9 cellular contexts compared by ENCODE assay signal in the genomic region with DNA sequence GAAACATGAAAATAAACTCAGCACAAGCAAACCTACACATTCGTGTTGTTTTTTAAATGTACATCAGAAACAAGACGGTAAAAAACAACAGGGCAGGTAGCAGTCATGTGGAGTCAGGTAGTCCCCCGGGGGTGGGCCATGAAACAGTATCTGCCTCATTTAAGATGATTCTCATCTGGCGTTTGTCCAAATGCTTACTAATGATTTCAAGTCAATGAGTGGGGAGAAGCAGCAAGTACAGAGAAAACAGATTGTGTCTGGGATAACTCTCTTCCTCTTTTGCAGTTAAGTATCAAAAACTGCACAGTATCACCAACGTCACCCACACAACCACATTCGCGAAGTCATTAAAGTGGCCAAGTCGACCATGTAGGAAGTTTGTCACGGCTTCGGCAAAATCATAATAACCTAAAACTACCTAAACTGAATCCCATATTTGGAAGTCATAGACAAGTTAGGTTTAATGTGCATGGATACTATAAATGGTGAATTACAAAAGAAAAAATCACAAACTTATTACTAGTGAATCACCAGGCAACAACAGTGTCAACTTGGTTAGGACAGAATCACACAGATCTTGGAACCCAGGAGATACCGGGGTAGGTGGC. TPM values are rescaled to one million over a fixed set of nuclear protein-coding genes. Genes with fewer than 3 reads are reported as not detected.
DNase-seq lines count a peak whose midpoint lies in the region; ATAC-seq and TF ChIP-seq lines count a peak whose summit lies in the region.
"Had no signal": no experiment of that assay in that cellular context is flagged by ENCODE, and none has a peak within 500 bp of the region (broad histone marks: within the 10 kb centered on the region; RNA-seq: fewer than 3 reads in every experiment).

No MANE protein-coding gene starts in this region.

- intact Hi-C loops in CD4-positive, alpha-beta memory T cell (cut with micrococcal nuclease) = loop anchor here (2.0 to 10.0 kb wide), 5 partner anchors 38 to 775 kb away; partner anchors contain the start of genes LDAH and MATN3

- no peaks in the 10 kb centered on the region for H3K9me3 ChIP-seq in CD4-positive, alpha-beta memory T cell (ENCODE audit: control insufficient read depth in 1 of 2, low read length in 2 of 2)
- H3K9me3 ChIP-seq in SJCRH30 (replicated peaks) (no peaks in the 10 kb centered on the region), mucosa of rectum (ENCODE audit: control insufficient read depth in 2 of 2, low read length in 2 of 2) (no peaks in the 10 kb centered on the region)

- peaks cover 23 to 37% (median 26%) of the 10 kb centered on the region in 4 donors for H3K4me1 Mint-ChIP-seq in CD4-positive, alpha-beta memory T cell
- H3K4me1 Mint-ChIP-seq in mesothelial cell of epicardium = peaks cover 31% of the 10 kb centered on the region

- peaks cover 35% of the 10 kb centered on the region for H3K4me1 ChIP-seq in CD4-positive, alpha-beta memory T cell (ENCODE audit: insufficient read depth, low read length)
- H3K4me1 ChIP-seq in SJCRH30 (peaks cover 7% of the 10 kb centered on the region), mucosa of rectum (ENCODE audit: control insufficient read depth in 2 of 2, insufficient read depth in 2 of 2, low read length in 2 of 2) (peaks cover 20 to 23% of the 10 kb centered on the region in 2 donors)

- POLR2A ChIA-PET in CD4-positive, alpha-beta memory T cell (lab: Charles Lee; ENCODE audit: partially characterized antibody) = interaction anchor here (2.5 to 3.1 kb wide), 2 partner anchors 60 to 150 kb away, joined by 17 to 19 read pairs; partner anchors contain the start of genes TTC32 and WDR35

- no peaks in the 10 kb centered on the region for H3K36me3 ChIP-seq in CD4-positive, alpha-beta memory T cell (ENCODE audit: insufficient read depth, low read length)
- H3K36me3 ChIP-seq in SJCRH30 (peaks cover 3% of the 10 kb centered on the region; the same call in 1 of the 2 replicates), mucosa of rectum (ENCODE audit: control insufficient read depth in 2 of 2, insufficient read depth in 2 of 2, low read length in 2 of 2) (no peaks in the 10 kb centered on the region)

- no peak overlapping the region for H3K27ac Mint-ChIP-seq in CD4-positive, alpha-beta memory T cell
- H3K27ac Mint-ChIP-seq in mesothelial cell of epicardium = no peak overlapping the region

- peaks cover 4 to 8% of the 10 kb centered on the region in 2 donors for H3K27me3 Mint-ChIP-seq in CD4-positive, alpha-beta memory T cell
- no peaks in the 10 kb centered on the region for H3K27me3 Mint-ChIP-seq in mesothelial cell of epicardium (ENCODE audit: low read depth)

- no peaks in the 10 kb centered on the region for H3K27me3 ChIP-seq in CD4-positive, alpha-beta memory T cell (ENCODE audit: insufficient read depth, low read length)
- no peaks in the 10 kb centered on the region for H3K27me3 ChIP-seq in SJCRH30
- no peaks in the 10 kb centered on the region for H3K27me3 ChIP-seq in mucosa of rectum (ENCODE audit: control insufficient read depth in 2 of 2, insufficient read depth in 2 of 2, low read length in 2 of 2)

- CTCF ChIA-PET in CD4-positive, alpha-beta memory T cell (lab: Charles Lee; ENCODE audit: partially characterized antibody) = interaction anchor here (1.5 to 4.5 kb wide), 2 partner anchors 34 to 148 kb away, joined by 3 to 19 read pairs; no protein-coding TSS in a partner anchor

- no peak for TF ChIP-seq CTCF in mesothelial cell of epicardium (IDR thresholded peaks at IDR 0.05; ENCODE audit: unreplicated experiment)

- H3K36me3 Mint-ChIP-seq in CD4-positive, alpha-beta memory T cell = peaks cover 0 to 8% of the 10 kb centered on the region in 2 donors
- no peaks in the 10 kb centered on the region for H3K36me3 Mint-ChIP-seq in mesothelial cell of epicardium

- peak overlapping the region; percentile 76 to 90 for H3K4me3 ChIP-seq in CD4-positive, alpha-beta memory T cell (ENCODE audit: low read length in 2 of 2)
- H3K4me3 ChIP-seq in SJCRH30 (peak overlapping the region; percentile 70), mucosa of rectum (ENCODE audit: low read length in 2 of 2) (peak overlapping the region; percentile 87 to 99)

- H3K9ac ChIP-seq in mucosa of rectum (ENCODE audit: low read depth in 1 of 2, low read length in 2 of 2) = peak overlapping the region; percentile 95 to 96

- ATAC-seq in GM19351 (IDR thresholded peaks at IDR 0.05; ENCODE audit: unreplicated experiment) (peak; percentile 36), HG03457 (IDR thresholded peaks at IDR 0.05; ENCODE audit: unreplicated experiment) (no peak)

- H3K4me3 Mint-ChIP-seq in CD4-positive, alpha-beta memory T cell = no peak overlapping the region
- no peak overlapping the region for H3K4me3 Mint-ChIP-seq in mesothelial cell of epicardium

- no peaks in the 10 kb centered on the region for H3K9me3 Mint-ChIP-seq in CD4-positive, alpha-beta memory T cell
- no peaks in the 10 kb centered on the region for H3K9me3 Mint-ChIP-seq in mesothelial cell of epicardium

- peak; percentile 56 to 81 (median 61) for DNase-seq in CD4-positive, alpha-beta memory T cell
- DNase-seq in Kasumi-1 (lab: John Stamatoyannopoulos, UW) (peak; percentile 78 to 84), SJCRH30 (peak in 1 of 2 experiments; percentile 51), mesothelial cell of epicardium (ENCODE audit: low spot score in 2 of 2, unreplicated experiment in 2 of 2) (no peak)

- peak overlapping the region; percentile 94 for H3K27ac ChIP-seq in CD4-positive, alpha-beta memory T cell (ENCODE audit: low read depth, low read length)
- H3K27ac ChIP-seq in SJCRH30 = peak overlapping the region; percentile 91; the same call in 1 of the 2 replicates
- H3K27ac ChIP-seq in cingulate gyrus (ENCODE audit: low read depth, low read length) = peak overlapping the region; percentile 100
- H3K27ac ChIP-seq in mucosa of rectum (ENCODE audit: low read depth in 2 of 2, low read length in 2 of 2) = peak overlapping the region; percentile 99 to 100

RNA-seq across cellular contexts. Expression of gene LAPTM4A, which starts 1.2 kb away (rescaled TPM):
- total RNA-seq in CD4-positive, alpha-beta memory T cell = 10 to 100 TPM; 47.4 to 50.8 TPM
- polyA plus RNA-seq in CD4-positive, alpha-beta memory T cell = 100 to 1,000 TPM; 101 to 150 TPM
- total RNA-seq in SJCRH30 (2014; rRNA removed; shearing (Covaris generic)) = 121 and 133 TPM in 2 replicates
- total RNA-seq in mesothelial cell of epicardium = 211 to 217 TPM (median 216 TPM) in 3 replicates

RNA-seq across cellular contexts. Expression of gene MATN3, which starts 37.7 kb away (rescaled TPM):
- not detected for total RNA-seq in CD4-positive, alpha-beta memory T cell
- not detected for polyA plus RNA-seq in CD4-positive, alpha-beta memory T cell
- 0.15 and 0.40 TPM in 2 replicates for total RNA-seq in SJCRH30 (2014; rRNA removed; shearing (Covaris generic))
- total RNA-seq in mesothelial cell of epicardium = 1.6 to 2.7 TPM (median 2.1 TPM) in 3 replicates
- total RNA-seq: T-helper 2 cell treated with Interferon-gamma antibody and Interleukin-4, amounts not matched to agents 100 ng/mL and 5 ng/mL, for 36 hours had no signal

Comparison
In these comparisons a context has a peak if more than half of its experiments do, and no peak if none do; other contexts are left out.
1. DNase-seq: peak in CD4-positive, alpha-beta memory T cell (5 of 5) and Kasumi-1 (2 of 2); none in mesothelial cell of epicardium (0 of 2).
2. Peak in every context shown above with its lines, with median percentiles within 50 percentile points of each other: H3K27ac ChIP-seq and H3K4me3 ChIP-seq.